Comparison of ENCODE assay signal across 1 cellular context in the genomic region with DNA sequence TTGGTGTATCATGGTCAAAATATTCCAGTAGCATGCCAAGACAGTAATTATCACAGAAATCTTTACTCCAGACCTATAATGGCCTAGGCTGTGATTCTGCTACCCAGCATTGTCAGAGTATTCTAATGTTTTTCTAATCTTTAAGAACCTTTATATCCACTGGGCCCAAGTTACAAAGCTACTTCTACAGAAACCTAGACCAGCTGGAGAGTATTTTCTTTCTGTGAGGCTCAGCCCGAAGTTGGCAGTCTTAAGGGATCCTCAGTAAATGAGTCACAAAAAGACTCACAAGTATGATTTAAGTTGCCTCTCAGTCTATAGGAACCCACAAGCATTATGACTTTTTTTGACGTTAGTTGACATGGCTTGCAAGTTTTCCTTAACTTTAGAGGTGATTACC.
TF ChIP-seq lines count a peak whose summit lies in the region.

No MANE protein-coding gene starts in this region.

TF ChIP-seq in IMR-90, 13 proteins besides CTCF, POLR2A, EP300 and RAD21 (continued from another document):
- no peak for TF ChIP-seq RCOR1 (IDR thresholded peaks at IDR 0.05; ENCODE audit: insufficient replicate concordance, low read length)
- TF ChIP-seq MXI1 (IDR thresholded peaks at IDR 0.05; ENCODE audit: borderline replicate concordance, low read depth, low read length): no peak
- no peak for TF ChIP-seq SMC3 (IDR thresholded peaks at IDR 0.05; ENCODE audit: low read depth, low read length)
- no peak for TF ChIP-seq RFX5 (IDR thresholded peaks at IDR 0.05; ENCODE audit: low read depth, low read length)
- TF ChIP-seq, protein P1, sequence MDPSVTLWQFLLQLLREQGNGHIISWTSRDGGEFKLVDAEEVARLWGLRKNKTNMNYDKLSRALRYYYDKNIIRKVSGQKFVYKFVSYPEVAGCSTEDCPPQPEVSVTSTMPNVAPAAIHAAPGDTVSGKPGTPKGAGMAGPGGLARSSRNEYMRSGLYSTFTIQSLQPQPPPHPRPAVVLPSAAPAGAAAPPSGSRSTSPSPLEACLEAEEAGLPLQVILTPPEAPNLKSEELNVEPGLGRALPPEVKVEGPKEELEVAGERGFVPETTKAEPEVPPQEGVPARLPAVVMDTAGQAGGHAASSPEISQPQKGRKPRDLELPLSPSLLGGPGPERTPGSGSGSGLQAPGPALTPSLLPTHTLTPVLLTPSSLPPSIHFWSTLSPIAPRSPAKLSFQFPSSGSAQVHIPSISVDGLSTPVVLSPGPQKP (IDR thresholded peaks at IDR 0.05; ENCODE audit: borderline replicate concordance, low read depth, low read length): no peak
TF ChIP-seq in IMR-90: peak in this region for 0.
